Comparison of ENCODE assay signal across 8 cellular contexts in genomic region chr19:19531951-19532805, GRCh38. TPM values are rescaled to one million over a fixed set of nuclear protein-coding genes. Genes with fewer than 3 reads are reported as not detected.
DNase-seq lines count a peak whose midpoint lies in the region; ATAC-seq, FAIRE-seq and TF ChIP-seq lines count a peak whose summit lies in the region.

No MANE protein-coding gene starts in this region.

- intact Hi-C loops in pancreas (cut with DNase I) = loop anchor here in 2 of 3 donors (5.0 to 10.0 kb wide), 3 partner anchors 110 to 423 kb away; partner anchors contain the start of gene GMIP (in 1 of the 2)

- no peaks in the 10 kb centered on the region for H3K9me3 ChIP-seq in gastroesophageal sphincter
- no peaks in the 10 kb centered on the region for H3K9me3 ChIP-seq in pancreas
- no peaks in the 10 kb centered on the region for H3K9me3 ChIP-seq in thoracic aorta

- TF ChIP-seq CTCF in RWPE1 (conservative IDR thresholded peaks at IDR 0.05; ENCODE audit: low read depth) (peak; percentile 98), gastroesophageal sphincter (IDR thresholded peaks at IDR 0.05) (peak in 3 of 4 experiments; percentile 92 to 98 (median 93)), pancreas (IDR thresholded peaks at IDR 0.05) (peak; percentile 89 to 94 (median 92)), thoracic aorta (IDR thresholded peaks at IDR 0.05) (peak; percentile 96)

- WGBS in gastroesophageal sphincter (ENCODE audit: low coverage in 1 of 2), 2 donors = 12 to 40% methylated on average over 2 to 7 of the region's 48 CpGs
- WGBS in pancreas, 2 donors = 21% methylated on average over 48 of the region's 48 CpGs

- no peak for TF ChIP-seq POLR2A in gastroesophageal sphincter (IDR thresholded peaks at IDR 0.05)

- ATAC-seq in gastroesophageal sphincter (peak; percentile 75), pancreas (peak; percentile 86 to 90 (median 88)), thoracic aorta (ENCODE audit: insufficient number of reproducible peaks, low FRiP score, low read depth) (peak; percentile 55), GM19023 (IDR thresholded peaks at IDR 0.05; ENCODE audit: unreplicated experiment) (no peak)

- peaks cover 0 to 29% (median 0%) of the 10 kb centered on the region in 3 donors for H3K4me1 ChIP-seq in gastroesophageal sphincter
- no peaks in the 10 kb centered on the region for H3K4me1 ChIP-seq in pancreas
- no peaks in the 10 kb centered on the region for H3K4me1 ChIP-seq in thoracic aorta (ENCODE audit: control insufficient read depth in 1 of 2, low read depth in 2 of 2)

- H3K36me3 ChIP-seq in gastroesophageal sphincter = peaks cover 0 to 27% of the 10 kb centered on the region in 2 donors
- peaks cover 0 to 8% (median 0%) of the 10 kb centered on the region in 3 donors for H3K36me3 ChIP-seq in pancreas
- peaks cover 12% of the 10 kb centered on the region for H3K36me3 ChIP-seq in thoracic aorta

- POLR2A ChIA-PET in RWPE1 (lab: Yijun Ruan, JAX; ENCODE audit: low non-redundant PET) = interaction anchor here (0.6 kb wide), 1 partner anchor 20 kb away, joined by 3 read pairs; no protein-coding TSS in a partner anchor

- H3K27ac ChIP-seq in RWPE1 = 0 out of 2 replicates have a peak overlapping the region, but pooled peaks have one; percentile 2
- no peak overlapping the region for H3K27ac ChIP-seq in gastroesophageal sphincter
- no peak overlapping the region for H3K27ac ChIP-seq in pancreas
- H3K27ac ChIP-seq in thoracic aorta = no peak overlapping the region

- H3K4me3 ChIP-seq in gastroesophageal sphincter (no peak overlapping the region), pancreas (no peak overlapping the region), thoracic aorta (peak overlapping the region; percentile 4)

- H3K27me3 ChIP-seq in gastroesophageal sphincter = no peaks in the 10 kb centered on the region
- H3K27me3 ChIP-seq in pancreas = no peaks in the 10 kb centered on the region
- no peaks in the 10 kb centered on the region for H3K27me3 ChIP-seq in thoracic aorta (replicated peaks; ENCODE audit: insufficient read depth)

- TF ChIP-seq EP300 in gastroesophageal sphincter (IDR thresholded peaks at IDR 0.05) = no peak

- FAIRE-seq in pancreas (lab: Jason Lieb, UNC) = no peak

- CTCF ChIA-PET in RWPE1 (lab: Yijun Ruan, JAX) = interaction anchor here (0.6 to 3.3 kb wide), 24 partner anchors 9 to 910 kb away, joined by 3 to 33 read pairs (median 4); partner anchors contain the start of genes GMIP and NDUFA13

- DNase-seq in DMS53 (lab: John Stamatoyannopoulos, UW) (peak; percentile 80), HUDEP-2 (lab: John Stamatoyannopoulos, UW; ENCODE audit: unreplicated experiment in 76 of 76) (peak in 64 of 76 experiments; percentile 8 to 84 (median 67)), RWPE1 (ENCODE audit: low spot score) (peak; percentile 67), pancreas (peak; percentile 63 to 98 (median 84)), thoracic aorta (ENCODE audit: low spot score) (no peak)
- peak; percentile 95 for DNase-seq in activated effector memory CD4-positive, alpha-beta T cell treated with anti-CD3 and anti-CD28 coated beads, Interleukin-2, amount 50 U/mL, for 16 hours

RNA-seq across cellular contexts. Expression of gene YJEFN3, which starts 3.5 kb away (rescaled TPM):
- total RNA-seq in gastroesophageal sphincter (1 to 10 TPM in 2 of 4 donors, under 1 TPM in 2; 0.45 to 1.4 (median 0.96) TPM), pancreas (1 to 10 TPM in 5 of 6 donors, under 1 TPM in 1; 0.76 to 3.7 (median 1.9) TPM), thoracic aorta (1 to 10 TPM; 2.0 to 7.9 TPM)
- polyA plus RNA-seq in pancreas = 10 to 100 TPM; 28.4 to 38.8 TPM

RNA-seq across cellular contexts. Expression of gene CILP2, which starts 5.9 kb away (rescaled TPM):
- total RNA-seq in gastroesophageal sphincter = under 1 TPM in 2 of 4 donors, not detected in 2; 0.19 to 0.27 TPM
- total RNA-seq in pancreas = 1 to 10 TPM in 1 of 6 donors, under 1 TPM in 1, not detected in 4; 0.12 to 1.4 TPM
- polyA plus RNA-seq in pancreas = not detected
- 1 to 10 TPM in 1 of 2 donors, under 1 TPM in 1; 0.81 to 1.5 TPM for total RNA-seq in thoracic aorta

RNA-seq across cellular contexts. Expression of gene NDUFA13, which starts 16.2 kb away (rescaled TPM):
- total RNA-seq in gastroesophageal sphincter = 100 to 1,000 TPM in 1 of 4 donors, 10 to 100 TPM in 3; 41.6 to 113 (median 71.4) TPM
- total RNA-seq in pancreas = 100 to 1,000 TPM in 4 of 6 donors, 10 to 100 TPM in 2; 87.9 to 154 (median 127) TPM
- polyA plus RNA-seq in pancreas = 100 to 1,000 TPM; 147 to 178 TPM
- 10 to 100 TPM; 15.5 to 60.8 TPM for total RNA-seq in thoracic aorta

RNA-seq across cellular contexts. Expression of gene TSSK6, which starts 16.8 kb away (rescaled TPM):
- total RNA-seq in gastroesophageal sphincter (1 to 10 TPM in 2 of 4 donors, under 1 TPM in 2; 0.40 to 3.3 (median 0.92) TPM), pancreas (1 to 10 TPM in 4 of 6 donors, under 1 TPM in 2; 0.69 to 2.3 (median 1.3) TPM), thoracic aorta (1 to 10 TPM; 1.5 to 3.6 TPM)
- polyA plus RNA-seq in pancreas = 1 to 10 TPM; 1.5 to 2.5 TPM
